Comparison of ENCODE assay signal across 6 cellular contexts in the genomic region with DNA sequence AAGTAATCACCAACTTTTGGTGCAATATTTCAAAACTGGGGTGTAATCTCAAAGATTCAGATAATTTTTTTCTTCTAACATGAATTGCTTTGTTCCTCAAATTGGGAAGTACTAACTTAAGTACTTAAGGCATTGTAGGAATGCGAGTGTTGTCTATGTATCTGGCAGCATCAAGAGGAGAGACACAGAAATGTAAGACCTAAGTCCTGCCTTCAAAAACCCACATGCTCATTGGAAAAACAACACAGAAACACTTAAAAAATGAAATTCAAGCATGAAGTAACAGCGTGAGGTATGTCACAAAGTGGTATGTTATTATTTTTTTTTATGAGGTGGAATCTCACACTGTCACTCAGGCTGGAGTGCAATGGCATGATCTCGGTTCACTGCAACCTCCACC.
"Had no signal": no experiment of that assay in that cellular context is flagged by ENCODE, and none has a peak within 500 bp of the region (broad histone marks: within the 10 kb centered on the region; RNA-seq: fewer than 3 reads in every experiment).

No MANE protein-coding gene starts in this region.

- ATAC-seq: GM23338, HepG2 had no signal

- DNase-seq: H9, HCEC 1CT, KBM-7 had no signal

- H3K27ac ChIP-seq: HL-60 had no signal

- H2AFZ ChIP-seq: GM23338 had no signal

- H3K4me2 ChIP-seq: GM23338 had no signal

- H3K4me3 ChIP-seq: GM23338 had no signal
